ENCODE assay signal across 9 cellular contexts in genomic region chr4:86359944-86360478, GRCh38. TPM values are rescaled to one million over a fixed set of nuclear protein-coding genes. Genes with fewer than 3 reads are reported as not detected.
DNase-seq lines count a peak whose midpoint lies in the region; ATAC-seq, FAIRE-seq and TF ChIP-seq lines count a peak whose summit lies in the region.
"Had no signal": no experiment of that assay in that cellular context is flagged by ENCODE, and none has a peak within 500 bp of the region (broad histone marks: within the 10 kb centered on the region; RNA-seq: fewer than 3 reads in every experiment).

Gene MAPK10 (minus strand): TSS chr4:86360053.

- TF ChIP-seq CTCF in astrocyte (IDR thresholded peaks at IDR 0.05; ENCODE audit: insufficient read depth, low read depth, low read length) (no peak), progenitor cell of endocrine pancreas (IDR thresholded peaks at IDR 0.05; ENCODE audit: unreplicated experiment) (no peak)

- H3K27me3 Mint-ChIP-seq in astrocyte (ENCODE audit: low read depth, unreplicated experiment), result no peaks in the 10 kb centered on the region
- H3K27me3 Mint-ChIP-seq in progenitor cell of endocrine pancreas, result no peaks in the 10 kb centered on the region

- H3K9ac ChIP-seq in HUES6 (ENCODE audit: low read length) (no peak within 1 kb of the TSS), astrocyte (ENCODE audit: low read length) (peak within 1 kb of the TSS; percentile 71)

- FAIRE-seq in astrocyte (lab: Jason Lieb, UNC), result peak; percentile 23

- H3K4me1 Mint-ChIP-seq in astrocyte (ENCODE audit: low read depth, unreplicated experiment), result peaks cover 10% of the 10 kb centered on the region
- H3K4me1 Mint-ChIP-seq in progenitor cell of endocrine pancreas (ENCODE audit: low read depth), result peaks cover 18% of the 10 kb centered on the region

- H3K9me3 Mint-ChIP-seq in astrocyte (ENCODE audit: unreplicated experiment), result no peaks in the 10 kb centered on the region
- no peaks in the 10 kb centered on the region for H3K9me3 Mint-ChIP-seq in progenitor cell of endocrine pancreas (ENCODE audit: low read depth)

- H2AFZ ChIP-seq in astrocyte (ENCODE audit: low read depth, low read length), result peak within 1 kb of the TSS; percentile 94

- H3K27me3 ChIP-seq in HUES6 (ENCODE audit: control insufficient read depth, insufficient read depth, low read length) (no peaks in the 10 kb centered on the region), SJCRH30 (no peaks in the 10 kb centered on the region), astrocyte (ENCODE audit: insufficient read depth, low read length) (no peaks in the 10 kb centered on the region)

- peaks cover 21% of the 10 kb centered on the region for H3K4me1 ChIP-seq in HUES6 (ENCODE audit: control insufficient read depth, insufficient read depth, low read length)
- H3K4me1 ChIP-seq in SJCRH30, result no peaks in the 10 kb centered on the region
- H3K4me1 ChIP-seq in astrocyte (ENCODE audit: insufficient read depth, low read length), result peaks cover 10% of the 10 kb centered on the region

- DNase-seq in DMS153 treated with DMSO at 0.1 percent for 48 hours (lab: John Stamatoyannopoulos, UW; ENCODE audit: unreplicated experiment) (peak; percentile 92), SJCRH30 (peak; percentile 50 to 66), astrocyte (ENCODE audit: low read depth) (peak; percentile 88), hippocampal formation (lab: John Stamatoyannopoulos, UW) (peak; percentile 87 to 98), progenitor cell of endocrine pancreas (ENCODE audit: low spot score, unreplicated experiment) (peak; percentile 10), HuH-7.5 (ENCODE audit: low spot score) (no peak)

- H3K4me2 ChIP-seq in astrocyte (ENCODE audit: low read length), result peak within 1 kb of the TSS; percentile 95

- H4K20me1 ChIP-seq in astrocyte (ENCODE audit: insufficient read depth, low read length), result no peaks in the 10 kb centered on the region

- H3K4me3 Mint-ChIP-seq in astrocyte (ENCODE audit: unreplicated experiment) (peak within 1 kb of the TSS; percentile 50), progenitor cell of endocrine pancreas (ENCODE audit: low read depth) (peak within 1 kb of the TSS; percentile 67)

- ATAC-seq in GM21390 (IDR thresholded peaks at IDR 0.05; ENCODE audit: unreplicated experiment), result peak; percentile 99

- H3K36me3 ChIP-seq in HUES6 (ENCODE audit: control insufficient read depth, insufficient read depth, low read length) (no peaks in the 10 kb centered on the region), SJCRH30 (no peaks in the 10 kb centered on the region), astrocyte (ENCODE audit: insufficient read depth, low read length) (no peaks in the 10 kb centered on the region)

- no peak within 1 kb of the TSS for H3K27ac Mint-ChIP-seq in astrocyte (ENCODE audit: unreplicated experiment)
- peak within 1 kb of the TSS; percentile 84 for H3K27ac Mint-ChIP-seq in progenitor cell of endocrine pancreas

- peak within 1 kb of the TSS; percentile 51 for H3K4me3 ChIP-seq in HUES6 (ENCODE audit: low read depth, low read length)
- no peak within 1 kb of the TSS for H3K4me3 ChIP-seq in SJCRH30
- H3K4me3 ChIP-seq in astrocyte (ENCODE audit: insufficient read depth, low read depth, low read length), result peak within 1 kb of the TSS; percentile 68

- H3K9me3 ChIP-seq in HUES6 (ENCODE audit: control insufficient read depth, insufficient read depth, low read depth, low read length) (no peaks in the 10 kb centered on the region), SJCRH30 (replicated peaks) (no peaks in the 10 kb centered on the region), astrocyte (ENCODE audit: insufficient read depth, low read depth, low read length) (no peaks in the 10 kb centered on the region)

- H3K36me3 Mint-ChIP-seq in astrocyte (ENCODE audit: low read depth, unreplicated experiment) (no peaks in the 10 kb centered on the region), progenitor cell of endocrine pancreas (ENCODE audit: insufficient read depth) (no peaks in the 10 kb centered on the region)

- H3K79me2 ChIP-seq in astrocyte (ENCODE audit: insufficient read depth, low read length), result no peaks in the 10 kb centered on the region

- no peak within 1 kb of the TSS for H3K27ac ChIP-seq in HUES6 (ENCODE audit: low read depth, low read length)
- no peak within 1 kb of the TSS for H3K27ac ChIP-seq in SJCRH30
- H3K27ac ChIP-seq in astrocyte (ENCODE audit: low read depth, low read length), result peak within 1 kb of the TSS; percentile 7

RNA-seq across cellular contexts. Expression of gene MAPK10, which starts in this region (rescaled TPM):
- total RNA-seq in SJCRH30 (2014; rRNA removed; shearing (Covaris generic)), result 35.5 and 46.2 TPM in 2 replicates
- 4.6 and 7.5 TPM in 2 replicates for total RNA-seq in astrocyte
- total RNA-seq in progenitor cell of endocrine pancreas, result 21.4 and 22.1 TPM in 2 replicates
- total RNA-seq: T-helper 1 cell treated with Interleukin-12 subunit alpha and Interleukin-12 subunit beta and Interleukin-4 antibody, amounts not matched to agents 30 ng/mL and 1 ng/mL, for 36 hours had no signal
